1 cellular context compared by ENCODE assay signal in genomic region chr17:57243171-57243622, GRCh38.
A peak's percentile ranks its signal among the peaks of the same experiment; 100 is the strongest.
TF ChIP-seq lines count a peak whose summit lies in the region.

No MANE protein-coding gene starts in this region.

TF ChIP-seq in HepG2, 621 proteins besides CTCF, POLR2A, EP300 and RAD21 (continued from another document and continues in another):
- TF ChIP-seq RERE (CRISPR knock-in tag; IDR thresholded peaks at IDR 0.05; ENCODE audit: low read depth) (0 out of 2 replicates have a peak, but pooled peaks have one; percentile 40), ZFAT (CRISPR knock-in tag; conservative IDR thresholded peaks at IDR 0.05) (no peak), ZBTB21 (CRISPR knock-in tag; IDR thresholded peaks at IDR 0.05) (no peak), ZNF382 (CRISPR knock-in tag; IDR thresholded peaks at IDR 0.05; ENCODE audit: borderline replicate concordance) (no peak), REXO4 (CRISPR knock-in tag; IDR thresholded peaks at IDR 0.05; ENCODE audit: borderline replicate concordance) (no peak), ZNF263 (CRISPR knock-in tag; IDR thresholded peaks at IDR 0.05) (peak; percentile 46; the same call in 1 of the 2 replicates), ZNF501 (CRISPR knock-in tag; IDR thresholded peaks at IDR 0.05) (peak; percentile 92), PTBP1 (IDR thresholded peaks at IDR 0.05; ENCODE audit: low read depth, low read length, poor library complexity, severe bottlenecking) (no peak), HOXA5 (CRISPR knock-in tag; IDR thresholded peaks at IDR 0.05) (no peak), KDM3A (CRISPR knock-in tag; IDR thresholded peaks at IDR 0.05; ENCODE audit: low read depth) (no peak), KAT8 (CRISPR knock-in tag; IDR thresholded peaks at IDR 0.05) (peak; percentile 64; the same call in 1 of the 2 replicates), ZNF558 (CRISPR knock-in tag; IDR thresholded peaks at IDR 0.05; ENCODE audit: borderline replicate concordance) (no peak), ZNF124 (CRISPR knock-in tag; IDR thresholded peaks at IDR 0.05) (no peak), FLYWCH1 (CRISPR knock-in tag; IDR thresholded peaks at IDR 0.05) (no peak), ZNF773 (CRISPR knock-in tag; IDR thresholded peaks at IDR 0.05; ENCODE audit: borderline replicate concordance) (no peak), ZFP90 (CRISPR knock-in tag; IDR thresholded peaks at IDR 0.05; ENCODE audit: borderline replicate concordance) (no peak), ATF5 (CRISPR knock-in tag; IDR thresholded peaks at IDR 0.05; ENCODE audit: low read depth) (no peak), BRCA1 (CRISPR knock-in tag; IDR thresholded peaks at IDR 0.05) (no peak), RFX5 (IDR thresholded peaks at IDR 0.05; ENCODE audit: low read depth, low read length) (no peak; the same call in 1 of the 2 replicates), ZNF281 (CRISPR knock-in tag; IDR thresholded peaks at IDR 0.05; ENCODE audit: borderline replicate concordance) (no peak; the same call in 1 of the 2 replicates), HMG20B (CRISPR knock-in tag; conservative IDR thresholded peaks at IDR 0.05) (peak; percentile 77), RXRA (CRISPR knock-in tag; IDR thresholded peaks at IDR 0.05) (peak; percentile 59; the same call in 1 of the 2 replicates), USF2 (IDR thresholded peaks at IDR 0.05; ENCODE audit: low read depth, low read length) (no peak), USF2 (CRISPR knock-in tag; IDR thresholded peaks at IDR 0.05; ENCODE audit: borderline replicate concordance) (no peak), MXD1 (CRISPR knock-in tag; IDR thresholded peaks at IDR 0.05) (no peak), CERS6 (CRISPR knock-in tag; IDR thresholded peaks at IDR 0.05) (no peak), ZNF543 (CRISPR knock-in tag; IDR thresholded peaks at IDR 0.05) (no peak), KAT2B (IDR thresholded peaks at IDR 0.05; ENCODE audit: borderline replicate concordance, low read depth, low read length) (no peak), PAF1 (CRISPR knock-in tag; IDR thresholded peaks at IDR 0.05) (no peak), ZNF354B (CRISPR knock-in tag; IDR thresholded peaks at IDR 0.05) (peak; percentile 42; the same call in 1 of the 2 replicates)
- TF ChIP-seq, protein P1, sequence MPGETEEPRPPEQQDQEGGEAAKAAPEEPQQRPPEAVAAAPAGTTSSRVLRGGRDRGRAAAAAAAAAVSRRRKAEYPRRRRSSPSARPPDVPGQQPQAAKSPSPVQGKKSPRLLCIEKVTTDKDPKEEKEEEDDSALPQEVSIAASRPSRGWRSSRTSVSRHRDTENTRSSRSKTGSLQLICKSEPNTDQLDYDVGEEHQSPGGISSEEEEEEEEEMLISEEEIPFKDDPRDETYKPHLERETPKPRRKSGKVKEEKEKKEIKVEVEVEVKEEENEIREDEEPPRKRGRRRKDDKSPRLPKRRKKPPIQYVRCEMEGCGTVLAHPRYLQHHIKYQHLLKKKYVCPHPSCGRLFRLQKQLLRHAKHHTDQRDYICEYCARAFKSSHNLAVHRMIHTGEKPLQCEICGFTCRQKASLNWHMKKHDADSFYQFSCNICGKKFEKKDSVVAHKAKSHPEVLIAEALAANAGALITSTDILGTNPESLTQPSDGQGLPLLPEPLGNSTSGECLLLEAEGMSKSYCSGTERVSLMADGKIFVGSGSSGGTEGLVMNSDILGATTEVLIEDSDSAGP (CRISPR knock-in tag; IDR thresholded peaks at IDR 0.05; ENCODE audit: borderline replicate concordance): no peak
- TF ChIP-seq, protein P2, sequence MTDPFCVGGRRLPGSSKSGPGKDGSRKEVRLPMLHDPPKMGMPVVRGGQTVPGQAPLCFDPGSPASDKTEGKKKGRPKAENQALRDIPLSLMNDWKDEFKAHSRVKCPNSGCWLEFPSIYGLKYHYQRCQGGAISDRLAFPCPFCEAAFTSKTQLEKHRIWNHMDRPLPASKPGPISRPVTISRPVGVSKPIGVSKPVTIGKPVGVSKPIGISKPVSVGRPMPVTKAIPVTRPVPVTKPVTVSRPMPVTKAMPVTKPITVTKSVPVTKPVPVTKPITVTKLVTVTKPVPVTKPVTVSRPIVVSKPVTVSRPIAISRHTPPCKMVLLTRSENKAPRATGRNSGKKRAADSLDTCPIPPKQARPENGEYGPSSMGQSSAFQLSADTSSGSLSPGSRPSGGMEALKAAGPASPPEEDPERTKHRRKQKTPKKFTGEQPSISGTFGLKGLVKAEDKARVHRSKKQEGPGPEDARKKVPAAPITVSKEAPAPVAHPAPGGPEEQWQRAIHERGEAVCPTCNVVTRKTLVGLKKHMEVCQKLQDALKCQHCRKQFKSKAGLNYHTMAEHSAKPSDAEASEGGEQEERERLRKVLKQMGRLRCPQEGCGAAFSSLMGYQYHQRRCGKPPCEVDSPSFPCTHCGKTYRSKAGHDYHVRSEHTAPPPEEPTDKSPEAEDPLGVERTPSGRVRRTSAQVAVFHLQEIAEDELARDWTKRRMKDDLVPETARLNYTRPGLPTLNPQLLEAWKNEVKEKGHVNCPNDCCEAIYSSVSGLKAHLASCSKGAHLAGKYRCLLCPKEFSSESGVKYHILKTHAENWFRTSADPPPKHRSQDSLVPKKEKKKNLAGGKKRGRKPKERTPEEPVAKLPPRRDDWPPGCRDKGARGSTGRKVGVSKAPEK (CRISPR knock-in tag; IDR thresholded peaks at IDR 0.05; ENCODE audit: borderline replicate concordance): peak; percentile 58; the same call in 1 of the 2 replicates
- TF ChIP-seq, protein P3, sequence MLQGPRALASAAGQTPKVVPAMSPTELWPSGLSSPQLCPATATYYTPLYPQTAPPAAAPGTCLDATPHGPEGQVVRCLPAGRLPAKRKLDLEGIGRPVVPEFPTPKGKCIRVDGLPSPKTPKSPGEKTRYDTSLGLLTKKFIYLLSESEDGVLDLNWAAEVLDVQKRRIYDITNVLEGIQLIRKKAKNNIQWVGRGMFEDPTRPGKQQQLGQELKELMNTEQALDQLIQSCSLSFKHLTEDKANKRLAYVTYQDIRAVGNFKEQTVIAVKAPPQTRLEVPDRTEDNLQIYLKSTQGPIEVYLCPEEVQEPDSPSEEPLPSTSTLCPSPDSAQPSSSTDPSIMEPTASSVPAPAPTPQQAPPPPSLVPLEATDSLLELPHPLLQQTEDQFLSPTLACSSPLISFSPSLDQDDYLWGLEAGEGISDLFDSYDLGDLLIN (CRISPR knock-in tag; IDR thresholded peaks at IDR 0.05; ENCODE audit: borderline replicate concordance): no peak
- TF ChIP-seq, protein P4, sequence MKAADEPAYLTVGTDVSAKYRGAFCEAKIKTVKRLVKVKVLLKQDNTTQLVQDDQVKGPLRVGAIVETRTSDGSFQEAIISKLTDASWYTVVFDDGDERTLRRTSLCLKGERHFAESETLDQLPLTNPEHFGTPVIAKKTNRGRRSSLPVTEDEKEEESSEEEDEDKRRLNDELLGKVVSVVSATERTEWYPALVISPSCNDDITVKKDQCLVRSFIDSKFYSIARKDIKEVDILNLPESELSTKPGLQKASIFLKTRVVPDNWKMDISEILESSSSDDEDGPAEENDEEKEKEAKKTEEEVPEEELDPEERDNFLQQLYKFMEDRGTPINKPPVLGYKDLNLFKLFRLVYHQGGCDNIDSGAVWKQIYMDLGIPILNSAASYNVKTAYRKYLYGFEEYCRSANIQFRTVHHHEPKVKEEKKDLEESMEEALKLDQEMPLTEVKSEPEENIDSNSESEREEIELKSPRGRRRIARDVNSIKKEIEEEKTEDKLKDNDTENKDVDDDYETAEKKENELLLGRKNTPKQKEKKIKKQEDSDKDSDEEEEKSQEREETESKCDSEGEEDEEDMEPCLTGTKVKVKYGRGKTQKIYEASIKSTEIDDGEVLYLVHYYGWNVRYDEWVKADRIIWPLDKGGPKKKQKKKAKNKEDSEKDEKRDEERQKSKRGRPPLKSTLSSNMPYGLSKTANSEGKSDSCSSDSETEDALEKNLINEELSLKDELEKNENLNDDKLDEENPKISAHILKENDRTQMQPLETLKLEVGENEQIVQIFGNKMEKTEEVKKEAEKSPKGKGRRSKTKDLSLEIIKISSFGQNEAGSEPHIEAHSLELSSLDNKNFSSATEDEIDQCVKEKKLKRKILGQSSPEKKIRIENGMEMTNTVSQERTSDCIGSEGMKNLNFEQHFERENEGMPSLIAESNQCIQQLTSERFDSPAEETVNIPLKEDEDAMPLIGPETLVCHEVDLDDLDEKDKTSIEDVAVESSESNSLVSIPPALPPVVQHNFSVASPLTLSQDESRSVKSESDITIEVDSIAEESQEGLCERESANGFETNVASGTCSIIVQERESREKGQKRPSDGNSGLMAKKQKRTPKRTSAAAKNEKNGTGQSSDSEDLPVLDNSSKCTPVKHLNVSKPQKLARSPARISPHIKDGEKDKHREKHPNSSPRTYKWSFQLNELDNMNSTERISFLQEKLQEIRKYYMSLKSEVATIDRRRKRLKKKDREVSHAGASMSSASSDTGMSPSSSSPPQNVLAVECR (CRISPR knock-in tag; IDR thresholded peaks at IDR 0.05; ENCODE audit: borderline replicate concordance): peak; percentile 61; the same call in 1 of the 2 replicates
